In the genomic region with DNA sequence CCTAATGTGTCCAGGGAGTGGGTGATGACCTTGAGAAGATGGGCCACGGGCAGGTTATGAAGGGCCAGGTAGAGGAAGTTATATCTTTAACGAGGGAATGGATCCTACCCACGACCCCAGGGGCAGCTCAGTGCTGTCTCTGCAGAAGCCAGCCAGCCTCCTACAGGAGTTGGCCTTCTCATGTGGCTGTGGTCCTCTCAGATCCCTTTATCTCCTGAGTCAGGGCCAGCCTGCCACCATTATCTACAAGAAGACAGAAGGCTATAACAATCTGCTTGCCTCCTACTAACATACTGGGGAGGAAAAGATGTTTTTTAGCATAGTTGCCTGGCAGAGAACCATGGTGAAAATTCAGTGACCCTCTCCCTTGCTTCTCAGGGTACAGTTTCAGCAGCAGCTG, we compare ENCODE assay signal across 24 cellular contexts.
"Had no signal": no experiment of that assay in that cellular context is flagged by ENCODE, and none has a peak within 500 bp of the region (broad histone marks: within the 10 kb centered on the region; RNA-seq: fewer than 3 reads in every experiment).

No MANE protein-coding gene starts in this region.

- H3K9me3 ChIP-seq: gastrocnemius medialis, left lung, right atrium auricular region, vagina had no signal

- H3K9ac ChIP-seq: neural progenitor cell, parathyroid adenoma had no signal

- H3K79me2 ChIP-seq: parathyroid adenoma had no signal

- H3K4me3 ChIP-seq: gastrocnemius medialis, left lung, lung, neural progenitor cell, right atrium auricular region, vagina had no signal

- H3K36me3 ChIP-seq: gastrocnemius medialis, left lung, neural progenitor cell, right atrium auricular region, vagina had no signal

- H3K27ac ChIP-seq: epithelial cell of prostate, gastrocnemius medialis, left lung, neural progenitor cell, parathyroid adenoma, right atrium auricular region, vagina had no signal

- H2AFZ ChIP-seq: neural progenitor cell, parathyroid adenoma had no signal

- ATAC-seq: activated CD8-positive, alpha-beta T cell treated with anti-CD3 and anti-CD28 coated beads for 36 hours; activated naive CD8-positive, alpha-beta T cell treated with anti-CD3 and anti-CD28 coated beads, Interleukin-2, amount 50 U/mL, for 24 hours; activated T-cell treated with anti-CD3 and anti-CD28 coated beads, Interleukin-2, amount 50 U/mL, for 4 hours; activated T-helper 17 cell treated with anti-CD3 and anti-CD28 coated beads, Interleukin-2, amount 50 U/mL, for 72 hours; gastrocnemius medialis; left lung; natural killer cell; stimulated activated effector memory CD8-positive, alpha-beta T cell treated with anti-CD3 and anti-CD28 coated beads, Interleukin-12 subunit alpha, Interleukin-12 subunit beta, amount 100 ng/mL, for 72 hours had no signal

- DNase-seq: activated B cell treated with CpG ODN at 0.5 μM for 24 hours; activated CD4-positive, alpha-beta T cell treated with anti-CD3 and anti-CD28 coated beads, Interleukin-2, amount 50 U/mL, for 1 hour; activated CD8-positive, alpha-beta T cell treated with anti-CD3 and anti-CD28 coated beads for 36 hours; activated gamma-delta T cell treated with Interleukin-2 at 50 U/mL for 16 hours; activated naive CD8-positive, alpha-beta T cell treated with anti-CD3 and anti-CD28 coated beads, Interleukin-2, amount 50 U/mL, for 24 hours; activated T-cell treated with anti-CD3 and anti-CD28 coated beads, Interleukin-2, amount 50 U/mL, for 4 hours; amygdala; effector CD4-positive, alpha-beta T cell; gastrocnemius medialis; glutamatergic neuron; left lung; mesendoderm; natural killer cell; occipital lobe; stimulated activated CD4-positive, alpha-beta T cell treated with anti-CD3 and anti-CD28 coated beads, Interleukin-4, amount 100 ng/mL, for 1 hour; T-helper 9 cell had no signal

- H3K27me3 ChIP-seq: gastrocnemius medialis, left lung, neural progenitor cell, right atrium auricular region, vagina had no signal

- H3K4me1 ChIP-seq: gastrocnemius medialis, parathyroid adenoma, right atrium auricular region, vagina had no signal
